In the genomic region with DNA sequence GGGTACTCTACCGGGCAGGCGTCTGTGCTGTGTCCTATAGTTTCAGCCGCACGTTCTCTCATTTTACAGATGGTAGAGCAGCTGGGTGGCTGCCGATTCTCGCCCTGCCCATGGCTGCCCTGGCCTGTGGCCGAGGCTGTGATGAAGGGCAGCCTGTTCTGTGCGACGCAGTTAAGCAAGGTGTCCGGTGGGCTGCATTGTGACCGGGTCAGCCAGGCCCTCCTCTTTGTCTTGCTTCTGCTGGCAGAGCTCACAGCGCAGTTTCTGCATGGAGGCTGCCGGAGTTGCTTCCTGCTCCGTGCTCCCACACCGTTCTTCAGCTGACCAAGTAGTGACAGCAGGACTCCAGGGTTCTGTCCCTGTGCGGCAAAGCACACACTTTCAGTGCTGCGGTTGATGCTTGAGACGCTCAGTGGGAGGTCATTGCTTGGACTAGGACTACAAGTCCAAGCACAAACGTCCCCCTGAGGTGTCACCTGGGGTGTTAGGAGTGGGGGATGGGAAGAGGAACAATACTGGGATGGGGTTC, we compare ENCODE assay signal across 10 cellular contexts. TPM values are rescaled to one million over a fixed set of nuclear protein-coding genes. Genes with fewer than 3 reads are reported as not detected.
DNase-seq lines count a peak whose midpoint lies in the region; ATAC-seq and TF ChIP-seq lines count a peak whose summit lies in the region.
"Had no signal": no experiment of that assay in that cellular context is flagged by ENCODE, and none has a peak within 500 bp of the region (broad histone marks: within the 10 kb centered on the region; RNA-seq: fewer than 3 reads in every experiment).

No MANE protein-coding gene starts in this region.

- H3K27ac Mint-ChIP-seq in WTC11, result no peak overlapping the region
- no peak overlapping the region for H3K27ac Mint-ChIP-seq in stimulated activated naive B cell treated with anti-CD40 and anti-IgM and Interleukin-4, amounts not matched to agents 10 μg/mL and 1 μg/mL and 100 μg/mL, for 72 hours
- H3K27ac Mint-ChIP-seq: CD8-positive, alpha-beta T cell had no signal

- intact Hi-C loops in gastrocnemius medialis (cut with DNase I; ENCODE audit: low total_unique reads), result no loop called here

- H3K4me1 Mint-ChIP-seq in WTC11, result peaks cover 59% of the 10 kb centered on the region
- peaks cover 4 to 15% of the 10 kb centered on the region in 2 donors for H3K4me1 Mint-ChIP-seq in stimulated activated naive B cell treated with anti-CD40 and anti-IgM and Interleukin-4, amounts not matched to agents 10 μg/mL and 1 μg/mL and 100 μg/mL, for 72 hours

- H3K4me3 Mint-ChIP-seq in WTC11, result no peak overlapping the region
- no peak overlapping the region for H3K4me3 Mint-ChIP-seq in stimulated activated naive B cell treated with anti-CD40 and anti-IgM and Interleukin-4, amounts not matched to agents 10 μg/mL and 1 μg/mL and 100 μg/mL, for 72 hours
- H3K4me3 Mint-ChIP-seq: CD8-positive, alpha-beta T cell had no signal

- no peaks in the 10 kb centered on the region for H3K9me3 ChIP-seq in iPS-20b (ENCODE audit: insufficient read depth, low read depth, low read length)
- no peaks in the 10 kb centered on the region for H3K9me3 ChIP-seq in gastrocnemius medialis

- peaks cover 3% of the 10 kb centered on the region; the same call in 1 of the 2 replicates for H3K27me3 Mint-ChIP-seq in WTC11 (ENCODE audit: low read depth)
- H3K27me3 Mint-ChIP-seq in stimulated activated naive B cell treated with anti-CD40 and anti-IgM and Interleukin-4, amounts not matched to agents 10 μg/mL and 1 μg/mL and 100 μg/mL, for 72 hours, result peaks cover 21 to 34% of the 10 kb centered on the region in 2 donors

- in situ Hi-C loops in G401 (cut with HindIII; ENCODE audit: low sequenced_read_pairs), result no loop called here
- in situ Hi-C loops in gastrocnemius medialis (cut with MboI; ENCODE audit: low sequenced_read_pairs in 4 of 4), result no loop called here

- CTCF ChIA-PET in WTC11 (lab: Charles Lee), result interaction anchor here (1.2 to 3.1 kb wide), 3 partner anchors 58 to 70 kb away, joined by 3 to 15 read pairs (median 15); a partner anchor contains a TSS

- no peak for TF ChIP-seq POLR2A in gastrocnemius medialis (IDR thresholded peaks at IDR 0.05)

- H3K9ac ChIP-seq in iPS-20b (ENCODE audit: low read depth, low read length), result no peak overlapping the region

- H3K36me3 ChIP-seq in iPS-20b (ENCODE audit: insufficient read depth, low read depth, low read length) (no peaks in the 10 kb centered on the region), gastrocnemius medialis (no peaks in the 10 kb centered on the region)

- H3K4me1 ChIP-seq in iPS-20b (ENCODE audit: insufficient read depth, low read length) (peaks cover 17% of the 10 kb centered on the region; the same call in 1 of the 2 replicates), gastrocnemius medialis (peaks cover 36 to 37% of the 10 kb centered on the region in 2 donors)

- H3K36me3 Mint-ChIP-seq in WTC11, result no peaks in the 10 kb centered on the region
- H3K36me3 Mint-ChIP-seq in stimulated activated naive B cell treated with anti-CD40 and anti-IgM and Interleukin-4, amounts not matched to agents 10 μg/mL and 1 μg/mL and 100 μg/mL, for 72 hours, result no peaks in the 10 kb centered on the region
- H3K36me3 Mint-ChIP-seq: CD8-positive, alpha-beta T cell had no signal

- ATAC-seq in WTC11 (no peak), gastrocnemius medialis (no peak)
- ATAC-seq in stimulated activated naive B cell treated with anti-CD40 and anti-IgM and Interleukin-4, amounts not matched to agents 10 μg/mL and 1 μg/mL and 100 μg/mL, for 72 hours (replicated peaks), result no peak
- ATAC-seq: CD8-positive, alpha-beta T cell had no signal

- DNase-seq in G401 (ENCODE audit: low spot score), result peak; percentile 60
- DNase-seq in WTC11 (ENCODE audit: low spot score), result no peak
- DNase-seq in gastrocnemius medialis, result no peak
- DNase-seq in NCI-H774 (lab: John Stamatoyannopoulos, UW), result no peak
- DNase-seq in stimulated activated CD4-positive, alpha-beta T cell treated with anti-CD3 and anti-CD28 coated beads, Interleukin-2, amount 100 ng/mL, for 24 hours, result no peak
- DNase-seq in SHP77 treated with DMSO at 0.1 percent for 48 hours (lab: John Stamatoyannopoulos, UW), result no peak
- no peak for DNase-seq in stimulated activated naive B cell treated with anti-CD40 and anti-IgM and Interleukin-4, amounts not matched to agents 10 μg/mL and 1 μg/mL and 100 μg/mL, for 72 hours
- DNase-seq: activated T-cell treated with anti-CD3 and anti-CD28 coated beads for 4 hours; CD8-positive, alpha-beta T cell had no signal

- H3K27ac ChIP-seq in iPS-20b (ENCODE audit: low read length) (peak overlapping the region; percentile 4), gastrocnemius medialis (peak overlapping the region; percentile 63 to 76 (median 68))

- TF ChIP-seq CTCF in WTC11 (IDR thresholded peaks at IDR 0.05) (no peak), gastrocnemius medialis (IDR thresholded peaks at IDR 0.05 in 4 of 5, conservative IDR thresholded peaks at IDR 0.05 in 1 of 5) (no peak)

- H3K9me3 Mint-ChIP-seq in WTC11, result no peaks in the 10 kb centered on the region
- H3K9me3 Mint-ChIP-seq in stimulated activated naive B cell treated with anti-CD40 and anti-IgM and Interleukin-4, amounts not matched to agents 10 μg/mL and 1 μg/mL and 100 μg/mL, for 72 hours, result no peaks in the 10 kb centered on the region
- H3K9me3 Mint-ChIP-seq: CD8-positive, alpha-beta T cell had no signal

- POLR2A ChIA-PET in WTC11 (lab: Charles Lee), result interaction anchor here (1.4 kb wide), 1 partner anchor 16 kb away, joined by 8 read pairs; no protein-coding TSS in a partner anchor

- H3K4me3 ChIP-seq in iPS-20b (ENCODE audit: low read length) (no peak overlapping the region), gastrocnemius medialis (peak overlapping the region in 1 of 4 donors; percentile 39)

- H3K27me3 ChIP-seq in iPS-20b (ENCODE audit: insufficient read depth, low read length), result peaks cover 4% of the 10 kb centered on the region; the same call in 1 of the 2 replicates
- no peaks in the 10 kb centered on the region for H3K27me3 ChIP-seq in gastrocnemius medialis

TF ChIP-seq in WTC11, 78 proteins besides CTCF, POLR2A, EP300 and RAD21:
- peak; percentile 27; the same call in 1 of the 2 replicates for TF ChIP-seq ZNF423 (CRISPR knock-in tag; IDR thresholded peaks at IDR 0.05)
- no peak for TF ChIP-seq ZBTB21 (CRISPR knock-in tag; IDR thresholded peaks at IDR 0.05; ENCODE audit: borderline replicate concordance)
- TF ChIP-seq SP1 (CRISPR knock-in tag; conservative IDR thresholded peaks at IDR 0.05), result 0 out of 2 replicates have a peak, but pooled peaks have one; percentile 0

RNA-seq across cellular contexts. Expression of a gene that starts 58.0 kb away (rescaled TPM):
- not detected in 2 replicates for total RNA-seq in G401 (2014; rRNA removed; shearing (Covaris generic))
- total RNA-seq in WTC11 (2021), result 10.6 to 13.9 TPM (median 13.5 TPM) in 3 replicates
- 100 to 1,000 TPM in 3 of 4 donors, 10 to 100 TPM in 1; 84.6 to 154 (median 117) TPM for total RNA-seq in gastrocnemius medialis

Comparison
In these comparisons a context has a peak if more than half of its experiments do, and no peak if none do; other contexts are left out.
1. RNA of a gene that starts 58.0 kb away (total RNA-seq): 84.6 to 154 TPM in gastrocnemius medialis and 10.6 to 13.9 TPM in WTC11; not detected in G401; every median in the first group is over 10 times any median in the second.